In genomic region chr12:132955933-132956725, GRCh38 we compare ENCODE assay signal across 8 cellular contexts.
A peak's percentile ranks its signal among the peaks of the same experiment; 100 is the strongest.
DNase-seq lines count a peak whose midpoint lies in the region; ATAC-seq and TF ChIP-seq lines count a peak whose summit lies in the region.

TSS of gene ZNF605 (minus strand) at chr12:132956306. CDS start at chr12:132945635, 10,671 bp downstream.

- peak within 1 kb of the TSS; percentile 89 for H2AFZ ChIP-seq in ACC112 (ENCODE audit: low read length, unreplicated experiment)

- peaks cover 17% of the 10 kb centered on the region for H3K36me3 ChIP-seq in ACC112 (ENCODE audit: insufficient read depth, low read length)

- peaks cover 46% of the 10 kb centered on the region for H3K79me2 ChIP-seq in ACC112 (ENCODE audit: control insufficient read depth, insufficient read depth, low read length, unreplicated experiment)

- peaks cover 3% of the 10 kb centered on the region for H3K4me1 ChIP-seq in ACC112 (ENCODE audit: control insufficient read depth, insufficient read depth, low read length, unreplicated experiment)

- H3K27me3 ChIP-seq in ACC112 (ENCODE audit: insufficient read depth, low read length) (no peaks in the 10 kb centered on the region), layer of hippocampus (ENCODE audit: control insufficient read depth, insufficient read depth, low read length) (no peaks in the 10 kb centered on the region)

- ATAC-seq in GM18858 (IDR thresholded peaks at IDR 0.05; ENCODE audit: unreplicated experiment) (peak; percentile 95), HG03095 (IDR thresholded peaks at IDR 0.05; ENCODE audit: unreplicated experiment) (peak; percentile 94)

- DNase-seq in NCI-H2227 (lab: John Stamatoyannopoulos, UW; ENCODE audit: unreplicated experiment) (peak; percentile 97), choroid plexus epithelial cell (ENCODE audit: low read depth) (peak; percentile 96)
- DNase-seq in activated CD4-positive, alpha-beta T cell treated with anti-CD3 and anti-CD28 coated beads for 4 hours = peak; percentile 79 to 85
- peak; percentile 60 to 70 for DNase-seq in stimulated activated CD4-positive, alpha-beta T cell treated with anti-CD3 and anti-CD28 coated beads, Interleukin-1b, Interleukin-23, amount 100 ng/mL, for 1 hour (ENCODE audit: low read depth in 2 of 2)

- peak within 1 kb of the TSS; percentile 86 for H3K4me3 ChIP-seq in ACC112 (ENCODE audit: low read depth, low read length)
- H3K4me3 ChIP-seq in choroid plexus epithelial cell (ENCODE audit: low read depth, low read length) = peak within 1 kb of the TSS; percentile 61

- no peak for TF ChIP-seq CTCF in choroid plexus epithelial cell (conservative IDR thresholded peaks at IDR 0.05; ENCODE audit: low read depth, low read length)

- H3K27ac ChIP-seq in ACC112 (ENCODE audit: low read depth, low read length) (peak within 1 kb of the TSS; percentile 77), layer of hippocampus (ENCODE audit: low read depth, low read length) (peak within 1 kb of the TSS; percentile 95)

Comparison
In these comparisons a context has a peak if more than half of its experiments do, and no peak if none do; other contexts are left out.
1. Peak in every context shown above with its lines: DNase-seq, ATAC-seq, H3K4me3 ChIP-seq and H3K27ac ChIP-seq.